Comparison of ENCODE assay signal across 21 cellular contexts in genomic region chr10:87691515-87692070, GRCh38. TPM values are rescaled to one million over a fixed set of nuclear protein-coding genes. Genes with fewer than 3 reads are reported as not detected.
A peak's percentile ranks its signal among the peaks of the same experiment; 100 is the strongest.
DNase-seq lines count a peak whose midpoint lies in the region; ATAC-seq and TF ChIP-seq lines count a peak whose summit lies in the region.
"Had no signal": no experiment of that assay in that cellular context is flagged by ENCODE, and none has a peak within 500 bp of the region (broad histone marks: within the 10 kb centered on the region; RNA-seq: fewer than 3 reads in every experiment).

No MANE protein-coding gene starts in this region.

- H3K79me2 ChIP-seq in PC-3 (ENCODE audit: low read length), result no peaks in the 10 kb centered on the region

- intact Hi-C loops in PC-3 (cut with micrococcal nuclease), result no loop called here
- intact Hi-C loops in cardiac septum (cut with DNase I), result no loop called here
- intact Hi-C loops in uterus (cut with DNase I; ENCODE audit: low total_unique reads), result no loop called here

- H2AFZ ChIP-seq in PC-3 (ENCODE audit: low read length), result no peak overlapping the region
- H2AFZ ChIP-seq: GM23248 had no signal

- H3K4me3 ChIP-seq in HEK293 (ENCODE audit: low read depth, low read length), result no peak overlapping the region
- no peak overlapping the region for H3K4me3 ChIP-seq in PC-3 (ENCODE audit: low read length)
- no peak overlapping the region for H3K4me3 ChIP-seq in epithelial cell of esophagus (ENCODE audit: low read length)
- H3K4me3 ChIP-seq in uterus, result no peak overlapping the region
- H3K4me3 ChIP-seq: GM23248, right lobe of liver, thoracic aorta had no signal

- no peaks in the 10 kb centered on the region for H3F3A ChIP-seq in PC-3 (ENCODE audit: low read length, unreplicated experiment)

- CTCF ChIA-PET in HEK293 (lab: Yijun Ruan, JAX) (interaction anchor here (1.2 kb wide), 1 partner anchor 30 kb away, joined by 3 read pairs; no protein-coding TSS in a partner anchor), PC-3 (lab: Charles Lee) (no interaction called here)

- H4K20me1 ChIP-seq in PC-3 (ENCODE audit: low read length), result no peaks in the 10 kb centered on the region

- peak overlapping the region; percentile 1; the same call in 1 of the 2 replicates for H3K4me2 ChIP-seq in PC-3 (ENCODE audit: low read length)

- H3K9me3 ChIP-seq in HEK293 (ENCODE audit: control insufficient read depth, insufficient read depth, low read depth, low read length) (no peaks in the 10 kb centered on the region), PC-3 (ENCODE audit: low read length) (no peaks in the 10 kb centered on the region), uterus (no peaks in the 10 kb centered on the region)
- H3K9me3 ChIP-seq: right lobe of liver, thoracic aorta had no signal

- H3K27me3 ChIP-seq in PC-3 (ENCODE audit: low read length) (no peaks in the 10 kb centered on the region), uterus (no peaks in the 10 kb centered on the region)
- H3K27me3 ChIP-seq: right lobe of liver had no signal

- TF ChIP-seq CTCF in HEK293 (tag by site-specific recombination; IDR thresholded peaks at IDR 0.05) (no peak), PC-3 (conservative IDR thresholded peaks at IDR 0.05; ENCODE audit: low read depth, low read length) (no peak), epithelial cell of esophagus (IDR thresholded peaks at IDR 0.05; ENCODE audit: insufficient read depth, low read depth, low read length, missing control alignments) (no peak), uterus (IDR thresholded peaks at IDR 0.05) (no peak)

- no peak overlapping the region for H3K9ac ChIP-seq in PC-3 (ENCODE audit: low read length)
- H3K9ac ChIP-seq: GM23248 had no signal

- ATAC-seq in PC-3, result 0 out of 2 replicates have a peak, but pooled peaks have one; percentile 12
- ATAC-seq: left ventricle myocardium superior; Panc1; stimulated activated effector memory CD8-positive, alpha-beta T cell treated with anti-CD3 and anti-CD28 coated beads, Interleukin-12 subunit alpha, Interleukin-12 subunit beta, amount 100 ng/mL, for 72 hours had no signal

- POLR2A ChIA-PET in HEK293 (lab: Yijun Ruan, JAX), result no interaction called here
- POLR2A ChIA-PET in PC-3 (lab: Charles Lee; ENCODE audit: unreplicated experiment), result no interaction called here

- TF ChIP-seq POLR2A in uterus (IDR thresholded peaks at IDR 0.05), result no peak

- peak; percentile 42 for DNase-seq in PC-3
- DNase-seq in epithelial cell of esophagus (ENCODE audit: low read depth), result peak; percentile 76
- peak; percentile 52 for DNase-seq in renal cortical epithelial cell (ENCODE audit: low read depth)
- no peak for DNase-seq in cardiac septum (ENCODE audit: low spot score)
- no peak for DNase-seq in NCI-H510A (lab: John Stamatoyannopoulos, UW)
- DNase-seq in uterus, result no peak
- DNase-seq: activated CD4-positive, alpha-beta T cell treated with anti-CD3 and anti-CD28 coated beads for 4 hours; activated effector memory CD4-positive, alpha-beta T cell treated with anti-CD3 and anti-CD28 coated beads, Interleukin-2, amount 50 U/mL, for 16 hours; CD8-positive, alpha-beta memory T cell; DMS79 treated with DMSO at 0.1 percent for 48 hours; GM23248; left ventricle myocardium superior; NCI-H1436 treated with DMSO at 0.1 percent for 48 hours; NCI-H748 treated with DMSO at 0.1 percent for 48 hours; nucleus accumbens; right lobe of liver; T-helper 9 cell had no signal

- H3K9me2 ChIP-seq in PC-3 (replicated peaks; ENCODE audit: low read length), result no peaks in the 10 kb centered on the region

- H3K4me1 ChIP-seq in HEK293 (ENCODE audit: control insufficient read depth, insufficient read depth, low read length), result peaks cover 7% of the 10 kb centered on the region
- H3K4me1 ChIP-seq in PC-3 (ENCODE audit: insufficient read depth, low read length), result peaks cover 47% of the 10 kb centered on the region
- H3K4me1 ChIP-seq in uterus, result no peaks in the 10 kb centered on the region

- H3K27ac ChIP-seq in HEK293 (ENCODE audit: extremely low read depth, low read depth, low read length), result no peak overlapping the region
- H3K27ac ChIP-seq in PC-3 (ENCODE audit: low read length), result peak overlapping the region; percentile 45
- no peak overlapping the region for H3K27ac ChIP-seq in uterus
- H3K27ac ChIP-seq: GM23248, right lobe of liver, thoracic aorta had no signal

- BruUV-seq in PC-3 (replicated peaks; lab: Mats Ljungman, UMichigan), result no TSS peak

- H3K36me3 ChIP-seq in HEK293 (ENCODE audit: control insufficient read depth in 2 of 2, insufficient read depth in 1 of 2, low read length in 2 of 2), result no peaks in the 10 kb centered on the region
- no peaks in the 10 kb centered on the region for H3K36me3 ChIP-seq in PC-3 (ENCODE audit: low read depth, low read length)
- H3K36me3 ChIP-seq in uterus, result no peaks in the 10 kb centered on the region
- H3K36me3 ChIP-seq: right lobe of liver, thoracic aorta had no signal

TF ChIP-seq in HEK293, 187 proteins besides CTCF, POLR2A, EP300 and RAD21:
- TF ChIP-seq ZNF664 (tag by site-specific recombination; IDR thresholded peaks at IDR 0.05) (0 out of 2 replicates have a peak, but pooled peaks have one; percentile 35), ZNF391 (tag by site-specific recombination; IDR thresholded peaks at IDR 0.05; ENCODE audit: borderline replicate concordance, low read depth) (no peak)

RNA-seq across cellular contexts. Expression of gene PAPSS2, which starts 31.9 kb away (rescaled TPM):
- 16.4 and 17.3 TPM in 2 replicates for total RNA-seq in PC-3 (2014; rRNA removed)
- 57.7 and 67.0 TPM in 2 replicates for total RNA-seq in renal cortical epithelial cell
- 4.6 TPM for total RNA-seq in cardiac septum
- 10 to 100 TPM; 16.2 to 30.2 (median 22.9) TPM for total RNA-seq in uterus

Comparison
In these comparisons a context has a peak if more than half of its experiments do, and no peak if none do; other contexts are left out.
1. DNase-seq: peak in PC-3 (single experiment), epithelial cell of esophagus (single experiment) and renal cortical epithelial cell (single experiment); none in cardiac septum (single experiment), NCI-H510A (single experiment) and uterus (0 of 2).